29 cellular contexts compared by ENCODE assay signal in the genomic region with DNA sequence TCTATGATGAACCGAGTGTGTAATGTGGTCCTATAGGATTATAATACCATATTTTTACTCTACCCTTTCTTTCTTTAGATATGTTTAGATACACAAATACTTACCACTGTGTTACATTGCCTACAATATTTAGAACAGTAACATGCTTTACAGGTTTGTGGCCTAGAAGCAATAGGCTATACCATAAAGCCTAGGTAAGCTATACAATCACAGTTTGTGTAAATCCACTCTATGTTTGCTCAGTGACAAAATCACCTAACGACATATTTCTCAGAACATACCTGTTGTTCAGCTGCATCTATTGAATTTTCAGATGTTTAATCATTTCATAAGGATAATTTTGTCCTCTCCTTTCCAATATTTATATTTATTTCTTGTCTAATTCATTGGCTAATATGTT.
"Had no signal": no experiment of that assay in that cellular context is flagged by ENCODE, and none has a peak within 500 bp of the region (broad histone marks: within the 10 kb centered on the region; RNA-seq: fewer than 3 reads in every experiment).

No MANE protein-coding gene starts in this region.

- FAIRE-seq: endometrium, endothelial cell of umbilical vein had no signal

- H3K27me3 ChIP-seq: ascending aorta, breast epithelium, cardiac muscle cell, colonic mucosa, heart left ventricle had no signal

- DNase-seq: activated CD4-positive, alpha-beta memory T cell treated with anti-CD3 and anti-CD28 coated beads, Interleukin-2, amount 10 ng/mL, durations not matched to agents 7 days and 5 days; activated CD4-positive, alpha-beta T cell treated with anti-CD3 and anti-CD28 coated beads for 1 hour; activated CD4-positive, alpha-beta T cell treated with anti-CD3 and anti-CD28 coated beads for 4 hours; activated CD4-positive, alpha-beta T cell treated with anti-CD3 and anti-CD28 coated beads, Interleukin-2, amount 10 ng/mL, durations not matched to agents 7 days and 5 days; activated CD4-positive, alpha-beta T cell treated with anti-CD3 and anti-CD28 coated beads, Interleukin-2, amount 50 U/mL, for 4 hours; activated CD8-positive, alpha-beta memory T cell treated with anti-CD3 and anti-CD28 coated beads, Interleukin-2, amount 50 U/mL, for 48 hours; activated gamma-delta T cell; activated naive CD4-positive, alpha-beta T cell; activated naive CD4-positive, alpha-beta T cell treated with anti-CD3 and anti-CD28 coated beads, Interleukin-2, amount 10 ng/mL, durations not matched to agents 7 days and 5 days; activated naive CD8-positive, alpha-beta T cell treated with anti-CD3 and anti-CD28 coated beads, Interleukin-2, amount 10 ng/mL, durations not matched to agents 7 days and 5 days; activated T-cell treated with anti-CD3 and anti-CD28 coated beads for 4 hours; activated T-cell treated with anti-CD3 and anti-CD28 coated beads, Interleukin-2, amount 50 U/mL, for 24 hours; activated T-cell treated with anti-CD3 and anti-CD28 coated beads, Interleukin-2, amount 50 U/mL, for 72 hours; central memory CD4-positive, alpha-beta T cell; cerebellar nuclear complex; colonic mucosa; effector CD8-positive, alpha-beta T cell; foreskin fibroblast; glutamatergic neuron; heart left ventricle; T-helper 2 cell had no signal

- H3K27ac ChIP-seq: ascending aorta, breast epithelium, cardiac muscle cell, colonic mucosa, epithelial cell of prostate, heart left ventricle had no signal

- H3K9me3 ChIP-seq: ascending aorta, breast epithelium, colonic mucosa, heart left ventricle had no signal

- H3K36me3 ChIP-seq: ascending aorta, breast epithelium, cardiac muscle cell, colonic mucosa, heart left ventricle had no signal

- ATAC-seq: activated naive CD4-positive, alpha-beta T cell treated with anti-CD3 and anti-CD28 coated beads, Interleukin-2, amount 50 U/mL, for 72 hours; activated T-cell treated with anti-CD3 and anti-CD28 coated beads, Interleukin-2, amount 50 U/mL, for 72 hours; heart left ventricle; WTC11 had no signal

- H3K4me1 ChIP-seq: ascending aorta, breast epithelium had no signal

- H3K4me3 ChIP-seq: ascending aorta, breast epithelium, cardiac muscle cell, colonic mucosa, heart left ventricle had no signal
